8 cellular contexts compared by ENCODE assay signal in the genomic region with DNA sequence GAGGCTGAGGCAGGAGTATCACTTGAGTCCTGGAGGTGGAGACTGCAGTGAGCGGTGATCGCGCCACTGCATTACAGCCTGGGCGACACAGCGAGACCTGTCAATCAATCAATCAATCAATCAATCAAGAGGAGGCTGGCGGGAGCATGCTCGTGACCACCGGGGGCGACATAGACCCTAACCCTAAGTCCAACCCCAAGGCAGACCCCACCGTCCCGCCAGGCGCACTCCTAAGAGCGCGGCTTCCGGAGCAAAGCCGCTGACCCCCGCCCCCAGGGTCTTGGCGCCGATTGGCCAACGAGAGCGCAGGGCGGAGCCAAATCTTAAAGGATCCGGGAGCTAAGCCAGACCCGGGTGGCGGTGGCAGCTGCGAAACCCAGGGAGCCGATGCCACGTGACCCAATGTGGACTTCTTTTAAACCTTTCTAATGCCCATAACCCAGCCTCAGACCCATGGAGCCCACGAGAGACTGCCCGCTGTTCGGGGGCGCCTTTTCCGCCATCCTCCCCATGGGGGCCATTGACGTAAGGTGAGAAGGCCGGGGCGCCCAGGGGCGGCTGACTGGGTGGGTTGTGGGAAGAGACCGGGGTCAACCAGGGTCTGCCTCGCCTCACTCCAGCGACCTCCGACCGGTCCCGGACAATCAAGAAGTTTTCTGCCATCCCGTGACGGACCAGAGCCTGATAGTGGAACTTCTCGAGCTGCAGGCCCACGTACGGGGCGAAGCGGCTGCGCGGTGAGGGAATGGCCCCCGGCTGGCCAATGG. TPM values are rescaled to one million over a fixed set of nuclear protein-coding genes. Genes with fewer than 3 reads are reported as not detected.
DNase-seq lines count a peak whose midpoint lies in the region; ATAC-seq and TF ChIP-seq lines count a peak whose summit lies in the region.

A gene with protein sequence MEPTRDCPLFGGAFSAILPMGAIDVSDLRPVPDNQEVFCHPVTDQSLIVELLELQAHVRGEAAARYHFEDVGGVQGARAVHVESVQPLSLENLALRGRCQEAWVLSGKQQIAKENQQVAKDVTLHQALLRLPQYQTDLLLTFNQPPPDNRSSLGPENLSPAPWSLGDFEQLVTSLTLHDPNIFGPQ (plus strand): TSS at position 335 of the 767 bp plus-strand sequence. CDS start 119 bp downstream, at position 454.

- H3K27ac Mint-ChIP-seq in brain, result peak within 1 kb of the TSS; percentile 93 to 98 (median 97)

- H3K4me1 Mint-ChIP-seq in brain, result peaks cover 32% of the 10 kb centered on the region

- H3K4me3 ChIP-seq in iPS-11a (ENCODE audit: low read depth, low read length) (peak within 1 kb of the TSS; percentile 88), skeletal muscle cell (ENCODE audit: low read depth, low read length) (peak within 1 kb of the TSS; percentile 89)

- peaks cover 11% of the 10 kb centered on the region for H3K27me3 Mint-ChIP-seq in brain

- no peaks in the 10 kb centered on the region for H3K36me3 Mint-ChIP-seq in brain

- DNase-seq in NCI-H2029 treated with DMSO at 0.1 percent for 48 hours (lab: John Stamatoyannopoulos, UW), result peak; percentile 27
- peak; percentile 87 for DNase-seq in UCSD-AML1 (lab: John Stamatoyannopoulos, UW; ENCODE audit: unreplicated experiment)
- peak; percentile 46 for DNase-seq in skeletal muscle cell (ENCODE audit: low read depth)
- DNase-seq in cortex of kidney (lab: John Stamatoyannopoulos, UW), result no peak

- H3K4me3 Mint-ChIP-seq in brain, result peak within 1 kb of the TSS; percentile 92 to 98 (median 95)

- peak; percentile 79 for ATAC-seq in GM18498 (IDR thresholded peaks at IDR 0.05; ENCODE audit: unreplicated experiment)
- ATAC-seq in HG02943 (IDR thresholded peaks at IDR 0.05; ENCODE audit: low read depth, unreplicated experiment), result peak; percentile 85

- no peaks in the 10 kb centered on the region for H3K9me3 Mint-ChIP-seq in brain

- TF ChIP-seq CTCF in brain (conservative IDR thresholded peaks at IDR 0.05), result no peak

RNA-seq across cellular contexts. Expression of the gene that starts here (rescaled TPM):
- polyA plus RNA-seq in brain (ENCODE audit: insufficient read depth, low read depth, low replicate concordance), result 36.5 TPM
